16 cellular contexts compared by ENCODE assay signal in genomic region chr11:114201219-114201618, GRCh38.
A peak's percentile ranks its signal among the peaks of the same experiment; 100 is the strongest.
DNase-seq lines count a peak whose midpoint lies in the region; ATAC-seq and TF ChIP-seq lines count a peak whose summit lies in the region.
"Had no signal": no experiment of that assay in that cellular context is flagged by ENCODE, and none has a peak within 500 bp of the region (broad histone marks: within the 10 kb centered on the region; RNA-seq: fewer than 3 reads in every experiment).

No MANE protein-coding gene starts in this region.

- DNase-seq in heart left ventricle (no peak), heart right ventricle (no peak), fibroblast of mammary gland (ENCODE audit: low read depth) (peak; percentile 28), upper lobe of left lung (peak in 1 of 2 donors; percentile 15), RWPE1 (ENCODE audit: low spot score) (no peak), DMS114 treated with DMSO at 0.1 percent for 48 hours (lab: John Stamatoyannopoulos, UW; ENCODE audit: unreplicated experiment) (no peak)
- DNase-seq: Caco-2, H9, Karpas-422, NCI-H1930, NCI-H2171, NCI-H510A, NCI-H82 had no signal

- H3K27me3 ChIP-seq in heart left ventricle = no peaks in the 10 kb centered on the region
- H3K27me3 ChIP-seq in heart right ventricle = no peaks in the 10 kb centered on the region
- no peaks in the 10 kb centered on the region for H3K27me3 ChIP-seq in rectal smooth muscle tissue (ENCODE audit: control insufficient read depth, insufficient read depth, low read length)
- H3K27me3 ChIP-seq in upper lobe of left lung = no peaks in the 10 kb centered on the region

- H3K27ac ChIP-seq in heart left ventricle (peak overlapping the region in 7 of 12 donors; percentile 24 to 97 (median 93)), heart right ventricle (peak overlapping the region in 5 of 10 donors; percentile 34 to 96 (median 87)), rectal smooth muscle tissue (ENCODE audit: low read depth, low read length) (peak overlapping the region; percentile 89), upper lobe of left lung (peak overlapping the region in 3 of 4 donors; percentile 3 to 72 (median 31)), RWPE1 (no peak overlapping the region)

- TF ChIP-seq POLR2A in heart left ventricle (IDR thresholded peaks at IDR 0.05) = no peak
- no peak for TF ChIP-seq POLR2A in upper lobe of left lung (IDR thresholded peaks at IDR 0.05)

- H3K4me3 ChIP-seq in heart left ventricle = no peak overlapping the region
- H3K4me3 ChIP-seq in heart right ventricle = no peak overlapping the region
- no peak overlapping the region for H3K4me3 ChIP-seq in fibroblast of mammary gland (ENCODE audit: control insufficient read depth, low read depth, low read length)
- no peak overlapping the region for H3K4me3 ChIP-seq in rectal smooth muscle tissue (ENCODE audit: low read length)
- no peak overlapping the region for H3K4me3 ChIP-seq in upper lobe of left lung

- intact Hi-C loops in heart left ventricle (cut with DNase I) (loop anchor here in 2 of 10 donors (5.0 kb wide), 2 partner anchors 41 to 56 kb away; no protein-coding TSS in a partner anchor), heart right ventricle (cut with DNase I) (loop anchor here in 2 of 10 donors (5.0 kb wide), 2 partner anchors 36 to 56 kb away; no protein-coding TSS in a partner anchor)

- POLR2A ChIA-PET in RWPE1 (lab: Yijun Ruan, JAX; ENCODE audit: low non-redundant PET) = no interaction called here

- TF ChIP-seq CTCF in heart left ventricle (IDR thresholded peaks at IDR 0.05) (no peak), heart right ventricle (IDR thresholded peaks at IDR 0.05) (no peak), fibroblast of mammary gland (conservative IDR thresholded peaks at IDR 0.05; ENCODE audit: control insufficient read depth, insufficient read depth, low read depth, low read length) (no peak), upper lobe of left lung (IDR thresholded peaks at IDR 0.05) (no peak), RWPE1 (conservative IDR thresholded peaks at IDR 0.05; ENCODE audit: low read depth) (no peak)

- TF ChIP-seq EP300 in upper lobe of left lung (IDR thresholded peaks at IDR 0.05) = no peak

- H3K9ac ChIP-seq in rectal smooth muscle tissue (ENCODE audit: low read length) = no peak overlapping the region

- peaks cover 18 to 94% (median 65%) of the 10 kb centered on the region in 12 donors for H3K4me1 ChIP-seq in heart left ventricle
- H3K4me1 ChIP-seq in heart right ventricle = peaks cover 45 to 93% (median 74%) of the 10 kb centered on the region in 9 donors
- peaks cover 39% of the 10 kb centered on the region for H3K4me1 ChIP-seq in rectal smooth muscle tissue (ENCODE audit: control insufficient read depth, insufficient read depth, low read length)
- H3K4me1 ChIP-seq in upper lobe of left lung = peaks cover 42 to 57% (median 47%) of the 10 kb centered on the region in 4 donors
- H3K4me1 ChIP-seq: Caco-2 had no signal

- CTCF ChIA-PET in RWPE1 (lab: Yijun Ruan, JAX) = no interaction called here

- H3K9me3 ChIP-seq in heart left ventricle (no peaks in the 10 kb centered on the region), heart right ventricle (no peaks in the 10 kb centered on the region), upper lobe of left lung (no peaks in the 10 kb centered on the region)
- H3K9me3 ChIP-seq: Caco-2 had no signal

- peaks cover 0 to 17% (median 0%) of the 10 kb centered on the region in 9 donors for H3K36me3 ChIP-seq in heart left ventricle
- H3K36me3 ChIP-seq in heart right ventricle = peaks cover 0 to 16% (median 0%) of the 10 kb centered on the region in 9 donors
- no peaks in the 10 kb centered on the region for H3K36me3 ChIP-seq in rectal smooth muscle tissue (ENCODE audit: control insufficient read depth, insufficient read depth, low read length)
- H3K36me3 ChIP-seq in upper lobe of left lung = peaks cover 7 to 47% (median 15%) of the 10 kb centered on the region in 4 donors

- WGBS in heart left ventricle, 4 donors = 72 to 83% (median 80%) methylated on average over 8 of the region's 8 CpGs
- 75 to 84% methylated on average over 8 of the region's 8 CpGs for WGBS in heart right ventricle, 2 donors
- WGBS in upper lobe of left lung, 2 donors = 91 to 95% methylated on average over 8 of the region's 8 CpGs

- ATAC-seq in heart left ventricle = no peak
- no peak for ATAC-seq in heart right ventricle
- no peak for ATAC-seq in upper lobe of left lung (ENCODE audit: low FRiP score in 2 of 2)
- ATAC-seq in HG02571 (IDR thresholded peaks at IDR 0.05; ENCODE audit: unreplicated experiment) = no peak
- ATAC-seq: Panc1 had no signal
